In genomic region chrX:106952988-106953387, GRCh38 we compare ENCODE assay signal across 12 cellular contexts. TPM values are rescaled to one million over a fixed set of nuclear protein-coding genes. Genes with fewer than 3 reads are reported as not detected.
DNase-seq lines count a peak whose midpoint lies in the region; ATAC-seq and TF ChIP-seq lines count a peak whose summit lies in the region.
"Had no signal": no experiment of that assay in that cellular context is flagged by ENCODE, and none has a peak within 500 bp of the region (broad histone marks: within the 10 kb centered on the region; RNA-seq: fewer than 3 reads in every experiment).

No MANE protein-coding gene starts in this region.

- intact Hi-C loops in heart right ventricle (cut with DNase I), result loop anchor here in 4 of 10 donors (2.0 to 5.0 kb wide), 3 partner anchors 51 to 58 kb away; partner anchors contain the start of gene RIPPLY1 (in 1 of the 4)
- intact Hi-C loops in Right ventricle myocardium inferior (cut with DNase I), result loop anchor here (5.0 kb wide), 1 partner anchor 61 kb away; no protein-coding TSS in a partner anchor

- in situ Hi-C loops in G401 (cut with HindIII; ENCODE audit: low sequenced_read_pairs), result no loop called here

- no peak overlapping the region for H3K4me2 ChIP-seq in SK-N-SH

- no peak overlapping the region for H3K27ac ChIP-seq in heart right ventricle
- H3K27ac ChIP-seq in SK-N-SH (ENCODE audit: low read depth in 2 of 2, low read length in 1 of 2), result no peak overlapping the region

- peak; percentile 25; the same call in 1 of the 2 replicates for TF ChIP-seq RAD21 in SK-N-SH (IDR thresholded peaks at IDR 0.05; ENCODE audit: low read length)

- no peak for TF ChIP-seq EP300 in SK-N-SH (IDR thresholded peaks at IDR 0.05; ENCODE audit: borderline replicate concordance in 1 of 2, low read depth in 1 of 2, low read length in 1 of 2)

- DNase-seq in heart right ventricle (no peak), Right ventricle myocardium inferior (ENCODE audit: missing footprints) (no peak), SK-N-SH (peak; percentile 6), germinal center (ENCODE audit: low spot score) (peak; percentile 2), type B pancreatic cell (ENCODE audit: extremely low spot score, unreplicated experiment) (no peak), G401 (ENCODE audit: low spot score) (no peak)
- DNase-seq: activated CD4-positive, alpha-beta T cell treated with anti-CD3 and anti-CD28 coated beads for 1 hour; occipital lobe had no signal

- TF ChIP-seq CTCF in heart right ventricle (IDR thresholded peaks at IDR 0.05) (peak in 7 of 9 donors; percentile 28 to 50 (median 45)), SK-N-SH (IDR thresholded peaks at IDR 0.05) (peak; percentile 67), type B pancreatic cell (conservative IDR thresholded peaks at IDR 0.05) (peak; percentile 62)

- POLR2A ChIA-PET in SK-N-SH (lab: Yijun Ruan, JAX), result no interaction called here

- no peaks in the 10 kb centered on the region for H3K27me3 Mint-ChIP-seq in type B pancreatic cell
- H3K27me3 Mint-ChIP-seq: dendritic cell treated with granulocyte-macrophage colony-stimulating factor and Interleukin-4, amounts not matched to agents 40 ng/mL and 50 ng/mL, for 4 days; IgD-negative memory B cell had no signal

- CTCF ChIA-PET in SK-N-SH (lab: Yijun Ruan, JAX), result interaction anchor here (0.9 to 1.5 kb wide), 4 partner anchors 11 to 59 kb away, joined by 3 to 8 read pairs (median 5); no protein-coding TSS in a partner anchor

- H3K27me3 ChIP-seq in heart right ventricle, result peaks cover 0 to 36% (median 0%) of the 10 kb centered on the region in 7 donors
- H3K27me3 ChIP-seq in SK-N-SH (ENCODE audit: insufficient read depth), result peaks cover 3% of the 10 kb centered on the region; the same call in 1 of the 2 replicates

- H3K4me3 ChIP-seq in heart right ventricle (no peak overlapping the region), SK-N-SH (ENCODE audit: low read depth in 2 of 2, low read length in 1 of 2) (no peak overlapping the region)

- H3K4me3 Mint-ChIP-seq in type B pancreatic cell, result no peak overlapping the region
- H3K4me3 Mint-ChIP-seq: dendritic cell treated with granulocyte-macrophage colony-stimulating factor and Interleukin-4, amounts not matched to agents 40 ng/mL and 50 ng/mL, for 4 days; IgD-negative memory B cell had no signal

- H3K4me1 Mint-ChIP-seq in type B pancreatic cell (ENCODE audit: unreplicated experiment), result no peaks in the 10 kb centered on the region
- H3K4me1 Mint-ChIP-seq: IgD-negative memory B cell had no signal

- H3K9me3 ChIP-seq in heart right ventricle, result no peaks in the 10 kb centered on the region
- H3K9me3 ChIP-seq in SK-N-SH, result no peaks in the 10 kb centered on the region

- no peak overlapping the region for H2AFZ ChIP-seq in SK-N-SH (ENCODE audit: low read depth)

- H4K20me1 ChIP-seq in SK-N-SH (ENCODE audit: insufficient read depth), result no peaks in the 10 kb centered on the region

- peaks cover 6% of the 10 kb centered on the region for H3F3A ChIP-seq in SK-N-SH (replicated peaks; ENCODE audit: insufficient read depth)

- no peaks in the 10 kb centered on the region for H3K79me2 ChIP-seq in SK-N-SH (ENCODE audit: insufficient read depth)

- 29 to 41% methylated on average over 1 of the region's 1 CpG for WGBS in heart right ventricle, 2 donors
- 24% methylated on average over 1 of the region's 1 CpG for WGBS in SK-N-SH (ENCODE audit: low lambda C conversion rate)

- no peaks in the 10 kb centered on the region for H3K9me3 Mint-ChIP-seq in type B pancreatic cell
- H3K9me3 Mint-ChIP-seq: dendritic cell treated with granulocyte-macrophage colony-stimulating factor and Interleukin-4, amounts not matched to agents 40 ng/mL and 50 ng/mL, for 4 days; IgD-negative memory B cell had no signal

- H3K4me1 ChIP-seq in heart right ventricle, result no peaks in the 10 kb centered on the region
- H3K4me1 ChIP-seq in SK-N-SH (ENCODE audit: control insufficient read depth in 1 of 2, insufficient read depth in 2 of 2, low read depth in 1 of 2, low read length in 1 of 2), result peaks cover 3 to 4% of the 10 kb centered on the region in 2 experiments; a peak in 2 of 4 replicates

- no peak overlapping the region for H3K27ac Mint-ChIP-seq in type B pancreatic cell
- H3K27ac Mint-ChIP-seq: dendritic cell treated with granulocyte-macrophage colony-stimulating factor and Interleukin-4, amounts not matched to agents 40 ng/mL and 50 ng/mL, for 4 days; IgD-negative memory B cell had no signal

- peaks cover 19% of the 10 kb centered on the region for H3K36me3 Mint-ChIP-seq in type B pancreatic cell
- H3K36me3 Mint-ChIP-seq: IgD-negative memory B cell had no signal

- no peak overlapping the region for H3K9ac ChIP-seq in SK-N-SH

- ATAC-seq in heart right ventricle, result no peak
- ATAC-seq in Right ventricle myocardium inferior, result no peak
- ATAC-seq in GM21515 (IDR thresholded peaks at IDR 0.05; ENCODE audit: unreplicated experiment), result no peak
- no peak for ATAC-seq in GM19023 (IDR thresholded peaks at IDR 0.05; ENCODE audit: unreplicated experiment)

- no peaks in the 10 kb centered on the region for H3K9me2 ChIP-seq in SK-N-SH

- H3K36me3 ChIP-seq in heart right ventricle (peaks cover 0 to 48% (median 0%) of the 10 kb centered on the region in 9 donors), SK-N-SH (replicated peaks in 1 of 2; ENCODE audit: control insufficient read depth in 1 of 2, insufficient read depth in 2 of 2, low read length in 1 of 2) (no peaks in the 10 kb centered on the region)

TF ChIP-seq in SK-N-SH, 30 proteins besides CTCF, POLR2A, EP300 and RAD21:
- no peak for TF ChIP-seq IRF3 (IDR thresholded peaks at IDR 0.05; ENCODE audit: low read depth, low read length)
- TF ChIP-seq SMC3 (IDR thresholded peaks at IDR 0.05; ENCODE audit: low read depth, low read length), result peak; percentile 35; the same call in 1 of the 2 replicates

RNA-seq across cellular contexts. Expression of gene CLDN2, which starts 32.8 kb away (rescaled TPM):
- total RNA-seq in heart right ventricle (not detected), Right ventricle myocardium inferior (not detected), type B pancreatic cell (ENCODE audit: low replicate concordance) (4.7 and 4.9 TPM in 2 replicates)
- polyA plus RNA-seq in heart right ventricle (under 1 TPM in 1 of 2 donors, not detected in 1; 0.03 TPM), SK-N-SH (2012; rRNA removed) (0.36 TPM in 2 replicates)
- 0.21 and 0.38 TPM in 2 replicates for polyA plus RNA-seq in SK-N-SH (2012; cell fraction: cytosol; rRNA removed)
- polyA plus RNA-seq in SK-N-SH (2012; cell fraction: nucleus; rRNA removed), result 0.07 and 0.10 TPM in 2 replicates
- total RNA-seq in G401 (2014; rRNA removed; shearing (Covaris generic)), result not detected in 2 replicates
- total RNA-seq: occipital lobe had no signal
- polyA plus RNA-seq: IgD-negative memory B cell had no signal

RNA-seq across cellular contexts. Expression of gene MORC4, which starts 47.0 kb away (rescaled TPM):
- total RNA-seq in heart right ventricle (1 to 10 TPM; 2.2 to 3.2 (median 2.7) TPM), Right ventricle myocardium inferior (2.8 TPM), type B pancreatic cell (ENCODE audit: low replicate concordance) (18.1 and 28.8 TPM in 2 replicates)
- polyA plus RNA-seq in heart right ventricle (1 to 10 TPM; 2.3 to 3.5 TPM), SK-N-SH (2012; rRNA removed) (12.5 and 13.7 TPM in 2 replicates)
- polyA plus RNA-seq in SK-N-SH (2012; cell fraction: cytosol; rRNA removed), result 15.2 and 16.1 TPM in 2 replicates
- 11.4 and 20.1 TPM in 2 replicates for polyA plus RNA-seq in SK-N-SH (2012; cell fraction: nucleus; rRNA removed)
- 7.0 and 7.8 TPM in 2 replicates for total RNA-seq in G401 (2014; rRNA removed; shearing (Covaris generic))

RNA-seq across cellular contexts. Expression of gene RIPPLY1, which starts 49.8 kb away (rescaled TPM):
- total RNA-seq in heart right ventricle (not detected), Right ventricle myocardium inferior (not detected), type B pancreatic cell (ENCODE audit: low replicate concordance) (3.4 TPM in 1 of 2 replicates, not detected in the other)
- polyA plus RNA-seq in heart right ventricle (under 1 TPM in 1 of 2 donors, not detected in 1; 0.07 TPM), SK-N-SH (2012; rRNA removed) (0.08 TPM in 1 of 2 replicates, not detected in the other)
- 0.05 TPM in 1 of 2 replicates, not detected in the other for polyA plus RNA-seq in SK-N-SH (2012; cell fraction: cytosol; rRNA removed)
- polyA plus RNA-seq in SK-N-SH (2012; cell fraction: nucleus; rRNA removed), result 0.32 and 0.48 TPM in 2 replicates
- total RNA-seq in G401 (2014; rRNA removed; shearing (Covaris generic)), result not detected in 2 replicates
- total RNA-seq: occipital lobe had no signal
- polyA plus RNA-seq: IgD-negative memory B cell had no signal

Comparison
In these comparisons a context has a peak if more than half of its experiments do, and no peak if none do; other contexts are left out.
1. DNase-seq: peak in SK-N-SH (single experiment) and germinal center (single experiment); none in heart right ventricle (0 of 2), Right ventricle myocardium inferior (single experiment), type B pancreatic cell (single experiment) and G401 (single experiment).
2. Peak in every context shown above with its lines, with median percentiles within 50 percentile points of each other: CTCF ChIP-seq.